Comparison of ENCODE assay signal across 9 cellular contexts in genomic region chr19:5321851-5322681, GRCh38. TPM values are rescaled to one million over a fixed set of nuclear protein-coding genes. Genes with fewer than 3 reads are reported as not detected.
DNase-seq lines count a peak whose midpoint lies in the region; ATAC-seq, FAIRE-seq and TF ChIP-seq lines count a peak whose summit lies in the region.
"Had no signal": no experiment of that assay in that cellular context is flagged by ENCODE, and none has a peak within 500 bp of the region (broad histone marks: within the 10 kb centered on the region; RNA-seq: fewer than 3 reads in every experiment).

No MANE protein-coding gene starts in this region.

- H3K36me3 ChIP-seq in A673 (ENCODE audit: insufficient read depth, low read length, poor library complexity, severe bottlenecking) = no peaks in the 10 kb centered on the region
- no peaks in the 10 kb centered on the region for H3K36me3 ChIP-seq in small intestine (ENCODE audit: control insufficient read depth in 2 of 2, insufficient read depth in 2 of 2, low read length in 2 of 2)

- H3K9me3 ChIP-seq in A673 (ENCODE audit: low read depth, low read length, poor library complexity, severe bottlenecking) = no peaks in the 10 kb centered on the region
- no peaks in the 10 kb centered on the region for H3K9me3 ChIP-seq in small intestine (ENCODE audit: control insufficient read depth, low read depth)

- H3K4me3 ChIP-seq in A673 (ENCODE audit: low read depth, low read length, poor library complexity, severe bottlenecking) = no peak overlapping the region
- H3K4me3 ChIP-seq in small intestine (ENCODE audit: low read depth in 1 of 2, low read length in 2 of 2) = no peak overlapping the region

- H3K27me3 ChIP-seq in A673 (replicated peaks; ENCODE audit: insufficient read depth, low read depth, low read length, poor library complexity) (no peaks in the 10 kb centered on the region), small intestine (ENCODE audit: control insufficient read depth in 2 of 2, insufficient read depth in 2 of 2, low read length in 2 of 2) (no peaks in the 10 kb centered on the region)

- H3K9me3 Mint-ChIP-seq in activated naive CD8-positive, alpha-beta T cell treated with anti-CD3 and anti-CD28 coated beads, Interleukin-2, amount 50 U/mL, for 24 hours = no peaks in the 10 kb centered on the region
- no peaks in the 10 kb centered on the region for H3K9me3 Mint-ChIP-seq in activated T-helper 2 cell treated with anti-CD3 and anti-CD28 coated beads, Interferon-gamma antibody, Interleukin-2, Interleukin-4, amounts not matched to agents 10 μg/mL and 5 μg/mL and 100 μg/mL, durations not matched to agents 14 hours and 24 hours and 36 hours

- no peak for FAIRE-seq in small intestine (lab: Jason Lieb, UNC)

- H3K27ac Mint-ChIP-seq in activated naive CD8-positive, alpha-beta T cell treated with anti-CD3 and anti-CD28 coated beads, Interleukin-2, amount 50 U/mL, for 24 hours = no peak overlapping the region
- H3K27ac Mint-ChIP-seq in activated T-helper 2 cell treated with anti-CD3 and anti-CD28 coated beads, Interferon-gamma antibody, Interleukin-2, Interleukin-4, amounts not matched to agents 10 μg/mL and 5 μg/mL and 100 μg/mL, durations not matched to agents 14 hours and 24 hours and 36 hours = no peak overlapping the region

- peaks cover 20% of the 10 kb centered on the region for H3K27me3 Mint-ChIP-seq in activated naive CD8-positive, alpha-beta T cell treated with anti-CD3 and anti-CD28 coated beads, Interleukin-2, amount 50 U/mL, for 24 hours
- H3K27me3 Mint-ChIP-seq in activated T-helper 2 cell treated with anti-CD3 and anti-CD28 coated beads, Interferon-gamma antibody, Interleukin-2, Interleukin-4, amounts not matched to agents 10 μg/mL and 5 μg/mL and 100 μg/mL, durations not matched to agents 14 hours and 24 hours and 36 hours (ENCODE audit: low read depth) = peaks cover 4% of the 10 kb centered on the region

- H3K4me1 ChIP-seq in A673 (ENCODE audit: insufficient read depth, low read length, poor library complexity, severe bottlenecking) (no peaks in the 10 kb centered on the region), small intestine (ENCODE audit: control insufficient read depth in 2 of 2, insufficient read depth in 1 of 2, low read depth in 1 of 2, low read length in 1 of 2) (no peaks in the 10 kb centered on the region)

- H3K27ac ChIP-seq in A673 (ENCODE audit: low read depth, low read length, poor library complexity, severe bottlenecking) = no peak overlapping the region
- H3K27ac ChIP-seq in small intestine (ENCODE audit: low read depth in 1 of 2, low read length in 1 of 2) = peak overlapping the region in 1 of 2 donors; percentile 5
- H3K27ac ChIP-seq: epithelial cell of prostate had no signal

- no TSS peak for BruUV-seq in A673 (replicated peaks; lab: Mats Ljungman, UMichigan)

- H3K36me3 Mint-ChIP-seq in activated naive CD8-positive, alpha-beta T cell treated with anti-CD3 and anti-CD28 coated beads, Interleukin-2, amount 50 U/mL, for 24 hours (ENCODE audit: low read depth) = peaks cover 2% of the 10 kb centered on the region
- no peaks in the 10 kb centered on the region for H3K36me3 Mint-ChIP-seq in activated T-helper 2 cell treated with anti-CD3 and anti-CD28 coated beads, Interferon-gamma antibody, Interleukin-2, Interleukin-4, amounts not matched to agents 10 μg/mL and 5 μg/mL and 100 μg/mL, durations not matched to agents 14 hours and 24 hours and 36 hours (ENCODE audit: low read depth)

- CTCF ChIA-PET in A673 (lab: Charles Lee) = no interaction called here

- no peak overlapping the region for H3K4me3 Mint-ChIP-seq in activated naive CD8-positive, alpha-beta T cell treated with anti-CD3 and anti-CD28 coated beads, Interleukin-2, amount 50 U/mL, for 24 hours
- H3K4me3 Mint-ChIP-seq in activated T-helper 2 cell treated with anti-CD3 and anti-CD28 coated beads, Interferon-gamma antibody, Interleukin-2, Interleukin-4, amounts not matched to agents 10 μg/mL and 5 μg/mL and 100 μg/mL, durations not matched to agents 14 hours and 24 hours and 36 hours (ENCODE audit: low read depth) = no peak overlapping the region

- peak; percentile 35 for DNase-seq in A673 (ENCODE audit: low spot score)
- DNase-seq in activated naive CD8-positive, alpha-beta T cell treated with anti-CD3 and anti-CD28 coated beads, Interleukin-2, amount 50 U/mL, for 24 hours = peak; percentile 50
- no peak for DNase-seq in DMS153 treated with DMSO at 0.1 percent for 48 hours (lab: John Stamatoyannopoulos, UW; ENCODE audit: unreplicated experiment)
- DNase-seq in activated T-helper 2 cell treated with anti-CD3 and anti-CD28 coated beads, Interferon-gamma antibody, Interleukin-2, Interleukin-4, amounts not matched to agents 10 μg/mL and 5 μg/mL and 100 μg/mL, durations not matched to agents 14 hours and 24 hours and 36 hours (ENCODE audit: low spot score) = no peak
- no peak for DNase-seq in small intestine
- no peak for DNase-seq in GM03348 (ENCODE audit: low spot score)

- 32 to 56% (median 41%) methylated on average over 34 of the region's 34 CpGs for WGBS in small intestine, 3 donors

- peaks cover 7% of the 10 kb centered on the region for H3K4me1 Mint-ChIP-seq in activated naive CD8-positive, alpha-beta T cell treated with anti-CD3 and anti-CD28 coated beads, Interleukin-2, amount 50 U/mL, for 24 hours
- H3K4me1 Mint-ChIP-seq in activated T-helper 2 cell treated with anti-CD3 and anti-CD28 coated beads, Interferon-gamma antibody, Interleukin-2, Interleukin-4, amounts not matched to agents 10 μg/mL and 5 μg/mL and 100 μg/mL, durations not matched to agents 14 hours and 24 hours and 36 hours (ENCODE audit: low read depth) = no peaks in the 10 kb centered on the region

- POLR2A ChIA-PET in A673 (lab: Charles Lee; ENCODE audit: low non-redundant PET) = no interaction called here

- intact Hi-C loops in A673 (cut with micrococcal nuclease; ENCODE audit: unreplicated experiment) = no loop called here
- intact Hi-C loops in activated T-helper 2 cell treated with anti-CD3 and anti-CD28 coated beads, Interferon-gamma antibody, Interleukin-2, Interleukin-4, amounts not matched to agents 10 μg/mL and 5 μg/mL and 100 μg/mL, durations not matched to agents 14 hours and 24 hours and 36 hours (cut with micrococcal nuclease) = no loop called here

- no peak for TF ChIP-seq CTCF in A673 (conservative IDR thresholded peaks at IDR 0.05; ENCODE audit: low read depth, low read length)

- ATAC-seq in GM18868 (IDR thresholded peaks at IDR 0.05; ENCODE audit: unreplicated experiment) (peak; percentile 64), HG03565 (IDR thresholded peaks at IDR 0.05; ENCODE audit: unreplicated experiment) (peak; percentile 66)
- ATAC-seq in activated naive CD8-positive, alpha-beta T cell treated with anti-CD3 and anti-CD28 coated beads, Interleukin-2, amount 50 U/mL, for 24 hours = peak; percentile 81

RNA-seq across cellular contexts. Expression of gene PTPRS, which starts 18.5 kb away (rescaled TPM):
- 215 and 240 TPM in 2 replicates for total RNA-seq in A673 (2021)
- 0.21 and 0.32 TPM in 2 replicates for total RNA-seq in activated T-helper 2 cell treated with anti-CD3 and anti-CD28 coated beads, Interferon-gamma antibody, Interleukin-2, Interleukin-4, amounts not matched to agents 10 μg/mL and 5 μg/mL and 100 μg/mL, durations not matched to agents 14 hours and 24 hours and 36 hours
- polyA plus RNA-seq in small intestine = 10 to 100 TPM in 1 of 3 donors, 1 to 10 TPM in 1, under 1 TPM in 1; under 0.01 to 11.8 (median 1.4) TPM

Comparison
In these comparisons a context has a peak if more than half of its experiments do, and no peak if none do; other contexts are left out.
1. DNase-seq: peak in A673 (single experiment) and activated naive CD8-positive, alpha-beta T cell treated with anti-CD3 and anti-CD28 coated beads, Interleukin-2, amount 50 U/mL, for 24 hours (single experiment); none in DMS153 treated with DMSO at 0.1 percent for 48 hours (single experiment), activated T-helper 2 cell treated with anti-CD3 and anti-CD28 coated beads, Interferon-gamma antibody, Interleukin-2, Interleukin-4, amounts not matched to agents 10 μg/mL and 5 μg/mL and 100 μg/mL, durations not matched to agents 14 hours and 24 hours and 36 hours (single experiment), small intestine (single experiment) and GM03348 (single experiment).
2. RNA of gene PTPRS, which starts 18.5 kb away (total RNA-seq): 215 to 240 TPM in A673; 0.21 to 0.32 TPM in activated T-helper 2 cell treated with anti-CD3 and anti-CD28 coated beads, Interferon-gamma antibody, Interleukin-2, Interleukin-4, amounts not matched to agents 10 μg/mL and 5 μg/mL and 100 μg/mL, durations not matched to agents 14 hours and 24 hours and 36 hours; every median in the first group is over 100 times any median in the second.
3. Peak in every context shown above with its lines, with median percentiles within 50 percentile points of each other: ATAC-seq.